In the genomic region with DNA sequence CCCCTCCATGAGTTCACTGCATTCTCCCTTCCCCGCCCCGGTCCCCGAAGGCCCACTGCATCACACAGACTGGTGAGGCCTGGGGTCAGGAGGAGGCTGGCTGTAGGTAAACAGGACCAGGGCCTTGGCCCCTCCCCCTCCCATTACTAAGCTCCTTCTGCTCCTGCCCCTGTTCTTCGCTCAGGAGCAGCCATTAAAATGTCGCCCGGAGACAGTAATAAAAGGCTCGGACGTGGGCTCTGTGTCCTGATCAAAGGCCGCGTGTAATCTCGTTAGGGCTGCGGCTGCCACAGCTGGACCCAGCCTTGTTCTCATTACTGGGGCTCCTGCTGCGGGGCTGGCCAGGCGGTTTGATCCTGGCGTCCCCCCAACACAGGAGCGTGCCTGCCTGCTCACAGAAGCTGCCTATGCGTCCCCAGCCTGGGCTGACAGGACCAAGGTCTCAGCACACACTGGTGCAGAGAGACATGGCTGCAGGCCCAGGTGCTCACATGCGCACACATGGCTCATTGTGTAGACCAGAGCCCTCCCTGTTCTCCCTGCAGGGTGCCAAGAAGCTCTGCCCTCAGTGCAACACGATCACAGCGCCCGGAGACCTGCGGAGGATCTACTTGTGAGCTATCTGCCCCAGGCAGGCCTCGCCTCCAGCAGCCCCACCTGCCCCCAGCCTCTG, we compare ENCODE assay signal across 17 cellular contexts. TPM values are rescaled to one million over a fixed set of nuclear protein-coding genes. Genes with fewer than 3 reads are reported as not detected.
DNase-seq lines count a peak whose midpoint lies in the region; ATAC-seq and TF ChIP-seq lines count a peak whose summit lies in the region.
"Had no signal": no experiment of that assay in that cellular context is flagged by ENCODE, and none has a peak within 500 bp of the region (broad histone marks: within the 10 kb centered on the region; RNA-seq: fewer than 3 reads in every experiment).

No MANE protein-coding gene starts in this region.

- H3K36me3 Mint-ChIP-seq in activated T-cell treated with anti-CD3 and anti-CD28 coated beads, Interleukin-2, amount 50 U/mL, for 24 hours (ENCODE audit: low read depth), result peaks cover 82% of the 10 kb centered on the region

- no peaks in the 10 kb centered on the region for H3K27me3 ChIP-seq in right lobe of liver
- H3K27me3 ChIP-seq: neutrophil had no signal

- peak overlapping the region; percentile 11 for H3K27ac Mint-ChIP-seq in activated T-cell treated with anti-CD3 and anti-CD28 coated beads, Interleukin-2, amount 50 U/mL, for 24 hours
- H3K27ac Mint-ChIP-seq: activated naive CD8-positive, alpha-beta T cell treated with anti-CD3 and anti-CD28 coated beads, Interleukin-2, amount 50 U/mL, for 24 hours; stimulated activated naive CD8-positive, alpha-beta T cell treated with anti-CD3 and anti-CD28 coated beads, Interleukin-15, amount 100 ng/mL, for 72 hours; T-helper 2 cell treated with Interferon-gamma antibody and Interleukin-4, amounts not matched to agents 5 μg/mL and 100 μg/mL, for 36 hours had no signal

- 43% methylated on average over 8 of the region's 23 CpGs for WGBS in right lobe of liver (ENCODE audit: insufficient coverage, low coverage, low lambda C conversion rate, missing lambda C conversion rate)

- peaks cover 0 to 9% (median 4%) of the 10 kb centered on the region in 4 donors for H3K4me1 ChIP-seq in right lobe of liver

- H3K9me3 Mint-ChIP-seq in activated T-cell treated with anti-CD3 and anti-CD28 coated beads, Interleukin-2, amount 50 U/mL, for 24 hours, result no peaks in the 10 kb centered on the region
- H3K9me3 Mint-ChIP-seq: activated naive CD8-positive, alpha-beta T cell treated with anti-CD3 and anti-CD28 coated beads, Interleukin-2, amount 50 U/mL, for 24 hours; stimulated activated naive CD8-positive, alpha-beta T cell treated with anti-CD3 and anti-CD28 coated beads, Interleukin-15, amount 100 ng/mL, for 72 hours; T-helper 2 cell treated with Interferon-gamma antibody and Interleukin-4, amounts not matched to agents 5 μg/mL and 100 μg/mL, for 36 hours had no signal

- no peak overlapping the region for H3K4me3 ChIP-seq in right lobe of liver
- H3K4me3 ChIP-seq: skin epidermis had no signal

- peak; percentile 13 to 38 (median 27) for ATAC-seq in right lobe of liver
- no peak for ATAC-seq in GM19467 (IDR thresholded peaks at IDR 0.05; ENCODE audit: unreplicated experiment)
- ATAC-seq: activated naive CD8-positive, alpha-beta T cell treated with anti-CD3 and anti-CD28 coated beads, Interleukin-2, amount 50 U/mL, for 24 hours; stimulated activated naive CD8-positive, alpha-beta T cell treated with anti-CD3 and anti-CD28 coated beads, Interleukin-15, amount 100 ng/mL, for 72 hours had no signal

- no peak for TF ChIP-seq CTCF in right lobe of liver (IDR thresholded peaks at IDR 0.05)

- intact Hi-C loops in right lobe of liver (cut with DNase I), result loop anchor here (5.0 kb wide), 1 partner anchor 38 kb away; no protein-coding TSS in a partner anchor

- DNase-seq in activated T-cell treated with anti-CD3 and anti-CD28 coated beads, Interleukin-2, amount 50 U/mL, for 24 hours, result no peak
- DNase-seq in activated T-cell treated with anti-CD3 and anti-CD28 coated beads, Interleukin-2, amount 50 U/mL, for 48 hours, result no peak
- peak in 6 of 61 donors; percentile 16 to 39 (median 26) for DNase-seq in caudate nucleus (lab: John Stamatoyannopoulos, UW)
- DNase-seq in right lobe of liver, result peak; percentile 56 to 85 (median 61)
- DNase-seq in SIG-M5 treated with dmso at 0.1 percent for 504 hours (lab: John Stamatoyannopoulos, UW; ENCODE audit: unreplicated experiment), result no peak
- no peak for DNase-seq in glomerular visceral epithelial cell (ENCODE audit: extremely low spot score)
- DNase-seq: activated CD4-positive, alpha-beta T cell treated with anti-CD3 and anti-CD28 coated beads for 48 hours; activated naive CD8-positive, alpha-beta T cell treated with anti-CD3 and anti-CD28 coated beads, Interleukin-2, amount 50 U/mL, for 24 hours; activated T-cell treated with anti-CD3 and anti-CD28 coated beads for 4 hours; NCI-H524 treated with DMSO at 0.1 percent for 48 hours; stimulated activated naive CD8-positive, alpha-beta T cell treated with anti-CD3 and anti-CD28 coated beads, Interleukin-15, amount 100 ng/mL, for 72 hours had no signal

- no peak overlapping the region for H3K4me3 Mint-ChIP-seq in activated T-cell treated with anti-CD3 and anti-CD28 coated beads, Interleukin-2, amount 50 U/mL, for 24 hours
- H3K4me3 Mint-ChIP-seq: activated naive CD8-positive, alpha-beta T cell treated with anti-CD3 and anti-CD28 coated beads, Interleukin-2, amount 50 U/mL, for 24 hours; stimulated activated naive CD8-positive, alpha-beta T cell treated with anti-CD3 and anti-CD28 coated beads, Interleukin-15, amount 100 ng/mL, for 72 hours; T-helper 2 cell treated with Interferon-gamma antibody and Interleukin-4, amounts not matched to agents 5 μg/mL and 100 μg/mL, for 36 hours had no signal

- no peaks in the 10 kb centered on the region for H3K4me1 Mint-ChIP-seq in activated T-cell treated with anti-CD3 and anti-CD28 coated beads, Interleukin-2, amount 50 U/mL, for 24 hours (ENCODE audit: low read depth)
- H3K4me1 Mint-ChIP-seq: activated naive CD8-positive, alpha-beta T cell treated with anti-CD3 and anti-CD28 coated beads, Interleukin-2, amount 50 U/mL, for 24 hours; stimulated activated naive CD8-positive, alpha-beta T cell treated with anti-CD3 and anti-CD28 coated beads, Interleukin-15, amount 100 ng/mL, for 72 hours had no signal

- no peak for TF ChIP-seq POLR2A in right lobe of liver (IDR thresholded peaks at IDR 0.05)

- H3K9me3 ChIP-seq in right lobe of liver, result no peaks in the 10 kb centered on the region
- H3K9me3 ChIP-seq: neutrophil had no signal

- H3K36me3 ChIP-seq in right lobe of liver, result peaks cover 0 to 35% (median 21%) of the 10 kb centered on the region in 4 donors

- H3K27ac ChIP-seq in caudate nucleus (ENCODE audit: low read depth, low read length), result peak overlapping the region; percentile 61
- H3K27ac ChIP-seq in right lobe of liver, result no peak overlapping the region
- H3K27ac ChIP-seq in temporal lobe (ENCODE audit: low read depth, low read length), result peak overlapping the region; percentile 78
- H3K27ac ChIP-seq: epithelial cell of prostate, neutrophil, skin epidermis had no signal

- H3K27me3 Mint-ChIP-seq in activated T-cell treated with anti-CD3 and anti-CD28 coated beads, Interleukin-2, amount 50 U/mL, for 24 hours, result no peaks in the 10 kb centered on the region
- H3K27me3 Mint-ChIP-seq: activated naive CD8-positive, alpha-beta T cell treated with anti-CD3 and anti-CD28 coated beads, Interleukin-2, amount 50 U/mL, for 24 hours; stimulated activated naive CD8-positive, alpha-beta T cell treated with anti-CD3 and anti-CD28 coated beads, Interleukin-15, amount 100 ng/mL, for 72 hours had no signal

RNA-seq across cellular contexts. Expression of gene TMEM53, which starts 24.0 kb away (rescaled TPM):
- total RNA-seq in right lobe of liver (10 to 100 TPM; 15.8 to 31.0 (median 24.5) TPM), temporal lobe (2.0 TPM)

RNA-seq across cellular contexts. Expression of gene ARMH1, which starts 24.2 kb away (rescaled TPM):
- 10 to 100 TPM in 2 of 6 experiments, 1 to 10 TPM in 4; 2.7 to 18.4 (median 5.2) TPM for total RNA-seq in right lobe of liver
- total RNA-seq in temporal lobe, result 3.2 TPM

Comparison
In these comparisons a context has a peak if more than half of its experiments do, and no peak if none do; other contexts are left out.
1. DNase-seq: peak in right lobe of liver (3 of 3); none in activated T-cell treated with anti-CD3 and anti-CD28 coated beads, Interleukin-2, amount 50 U/mL, for 24 hours (single experiment), activated T-cell treated with anti-CD3 and anti-CD28 coated beads, Interleukin-2, amount 50 U/mL, for 48 hours (0 of 2), SIG-M5 treated with dmso at 0.1 percent for 504 hours (single experiment) and glomerular visceral epithelial cell (single experiment).
2. H3K27ac ChIP-seq: peak in caudate nucleus (single experiment) and temporal lobe (single experiment); none in right lobe of liver (0 of 3).